12 cellular contexts compared by ENCODE assay signal in genomic region chr9:72509053-72509452, GRCh38. TPM values are rescaled to one million over a fixed set of nuclear protein-coding genes. Genes with fewer than 3 reads are reported as not detected.
DNase-seq lines count a peak whose midpoint lies in the region; ATAC-seq, FAIRE-seq and TF ChIP-seq lines count a peak whose summit lies in the region.
"Had no signal": no experiment of that assay in that cellular context is flagged by ENCODE, and none has a peak within 500 bp of the region (broad histone marks: within the 10 kb centered on the region; RNA-seq: fewer than 3 reads in every experiment).

No MANE protein-coding gene starts in this region.

- no peaks in the 10 kb centered on the region for H3K4me1 ChIP-seq in mucosa of descending colon (ENCODE audit: low read depth)
- H3K4me1 ChIP-seq: colonic mucosa had no signal

- TF ChIP-seq POLR2A in GM12891 (IDR thresholded peaks at IDR 0.05; ENCODE audit: low read depth, low read length): no peak

- H3K36me3 ChIP-seq in brain microvascular endothelial cell (replicated peaks) (no peaks in the 10 kb centered on the region), mucosa of descending colon (ENCODE audit: low read depth) (no peaks in the 10 kb centered on the region)
- H3K36me3 ChIP-seq: colonic mucosa, HAP-1, suprapubic skin had no signal

- no peak overlapping the region for H3K4me3 Mint-ChIP-seq in activated CD4-positive, alpha-beta T cell treated with anti-CD3 and anti-CD28 coated beads for 36 hours
- no peak overlapping the region for H3K4me3 Mint-ChIP-seq in stimulated activated naive B cell treated with anti-CD40 and anti-IgM and Interleukin-4, amounts not matched to agents 10 μg/mL and 1 μg/mL and 100 μg/mL, for 72 hours

- H3K4me3 ChIP-seq in brain microvascular endothelial cell (ENCODE audit: low read depth, low read length): no peak overlapping the region
- H3K4me3 ChIP-seq in mucosa of descending colon: no peak overlapping the region
- H3K4me3 ChIP-seq: colonic mucosa, HAP-1, suprapubic skin had no signal

- H3K27me3 ChIP-seq in brain microvascular endothelial cell (replicated peaks): no peaks in the 10 kb centered on the region
- H3K27me3 ChIP-seq: colonic mucosa, suprapubic skin had no signal

- peaks cover 17% of the 10 kb centered on the region for H3K4me1 Mint-ChIP-seq in activated CD4-positive, alpha-beta T cell treated with anti-CD3 and anti-CD28 coated beads for 36 hours
- no peaks in the 10 kb centered on the region for H3K4me1 Mint-ChIP-seq in stimulated activated naive B cell treated with anti-CD40 and anti-IgM and Interleukin-4, amounts not matched to agents 10 μg/mL and 1 μg/mL and 100 μg/mL, for 72 hours

- H3K9me3 ChIP-seq in mucosa of descending colon: no peaks in the 10 kb centered on the region
- H3K9me3 ChIP-seq: colonic mucosa, HAP-1, suprapubic skin had no signal

- POLR2A ChIA-PET in activated CD4-positive, alpha-beta T cell treated with anti-CD3 and anti-CD28 coated beads for 36 hours (lab: Charles Lee): interaction anchor here (0.7 kb wide), 1 partner anchor 144 kb away, joined by 3 read pairs; the partner anchor contains the start of gene ZFAND5

- H3K36me3 Mint-ChIP-seq in activated CD4-positive, alpha-beta T cell treated with anti-CD3 and anti-CD28 coated beads for 36 hours (ENCODE audit: low read depth): no peaks in the 10 kb centered on the region
- no peaks in the 10 kb centered on the region for H3K36me3 Mint-ChIP-seq in stimulated activated naive B cell treated with anti-CD40 and anti-IgM and Interleukin-4, amounts not matched to agents 10 μg/mL and 1 μg/mL and 100 μg/mL, for 72 hours

- TF ChIP-seq CTCF in brain microvascular endothelial cell (IDR thresholded peaks at IDR 0.05; ENCODE audit: low read depth, low read length, missing control alignments): no peak
- TF ChIP-seq CTCF in mucosa of descending colon (IDR thresholded peaks at IDR 0.05): no peak

- CTCF ChIA-PET in activated CD4-positive, alpha-beta T cell treated with anti-CD3 and anti-CD28 coated beads for 36 hours (lab: Charles Lee): interaction anchor here (0.6 to 0.9 kb wide), 2 partner anchors 81 to 236 kb away, joined by 3 read pairs; no protein-coding TSS in a partner anchor

- H3K27me3 Mint-ChIP-seq in activated CD4-positive, alpha-beta T cell treated with anti-CD3 and anti-CD28 coated beads for 36 hours: no peaks in the 10 kb centered on the region
- H3K27me3 Mint-ChIP-seq in stimulated activated naive B cell treated with anti-CD40 and anti-IgM and Interleukin-4, amounts not matched to agents 10 μg/mL and 1 μg/mL and 100 μg/mL, for 72 hours: no peaks in the 10 kb centered on the region

- no peak for DNase-seq in activated CD4-positive, alpha-beta T cell treated with anti-CD3 and anti-CD28 coated beads for 36 hours
- DNase-seq in activated CD4-positive, alpha-beta T cell treated with anti-CD3 and anti-CD28 coated beads, Interleukin-2, amount 50 U/mL, for 1 hour: no peak
- no peak for DNase-seq in brain microvascular endothelial cell
- DNase-seq in renal cortical epithelial cell (ENCODE audit: low read depth): peak; percentile 63
- no peak for DNase-seq in stimulated activated naive B cell treated with anti-CD40 and anti-IgM and Interleukin-4, amounts not matched to agents 10 μg/mL and 1 μg/mL and 100 μg/mL, for 72 hours
- no peak for DNase-seq in GM12891 (ENCODE audit: insufficient read length, low spot score)
- DNase-seq in mucosa of descending colon: no peak
- DNase-seq: colonic mucosa had no signal

- FAIRE-seq in GM12891 (lab: Jason Lieb, UNC): no peak
- FAIRE-seq: A204.1 had no signal

- H3K27ac Mint-ChIP-seq in activated CD4-positive, alpha-beta T cell treated with anti-CD3 and anti-CD28 coated beads for 36 hours: peak overlapping the region; percentile 87
- no peak overlapping the region for H3K27ac Mint-ChIP-seq in stimulated activated naive B cell treated with anti-CD40 and anti-IgM and Interleukin-4, amounts not matched to agents 10 μg/mL and 1 μg/mL and 100 μg/mL, for 72 hours

- intact Hi-C loops in activated CD4-positive, alpha-beta T cell treated with anti-CD3 and anti-CD28 coated beads for 36 hours (cut with DNase I, micrococcal nuclease): loop anchor here (1.0 to 5.0 kb wide), 3 partner anchors 18 to 48 kb away; no protein-coding TSS in a partner anchor
- intact Hi-C loops in mucosa of descending colon (cut with DNase I, micrococcal nuclease): no loop called here

- peak; percentile 62 for ATAC-seq in activated CD4-positive, alpha-beta T cell treated with anti-CD3 and anti-CD28 coated beads for 36 hours
- ATAC-seq in HG03342 (IDR thresholded peaks at IDR 0.05; ENCODE audit: unreplicated experiment) (peak; percentile 22), mucosa of descending colon (no peak)
- ATAC-seq in stimulated activated naive B cell treated with anti-CD40 and anti-IgM and Interleukin-4, amounts not matched to agents 10 μg/mL and 1 μg/mL and 100 μg/mL, for 72 hours (replicated peaks): no peak

- in situ Hi-C loops in brain microvascular endothelial cell (cut with HindIII; ENCODE audit: low pct_ligation_motif_present, low sequenced_read_pairs): no loop called here

- no peaks in the 10 kb centered on the region for H3K9me3 Mint-ChIP-seq in activated CD4-positive, alpha-beta T cell treated with anti-CD3 and anti-CD28 coated beads for 36 hours (ENCODE audit: low read depth)
- H3K9me3 Mint-ChIP-seq in stimulated activated naive B cell treated with anti-CD40 and anti-IgM and Interleukin-4, amounts not matched to agents 10 μg/mL and 1 μg/mL and 100 μg/mL, for 72 hours: no peaks in the 10 kb centered on the region

- peak overlapping the region; percentile 74 for H3K27ac ChIP-seq in brain microvascular endothelial cell
- H3K27ac ChIP-seq: colonic mucosa, suprapubic skin had no signal

TF ChIP-seq in GM12891, 5 proteins besides CTCF, POLR2A, EP300 and RAD21:
- TF ChIP-seq POLR2AphosphoS5 (IDR thresholded peaks at IDR 0.05; ENCODE audit: low read depth, low read length) (no peak), PAX5 (IDR thresholded peaks at IDR 0.05; ENCODE audit: insufficient read depth, low read length, severe bottlenecking) (no peak), POU2F2 (IDR thresholded peaks at IDR 0.05; ENCODE audit: low read depth, low read length) (no peak), SPI1 (IDR thresholded peaks at IDR 0.05; ENCODE audit: low read depth, low read length) (no peak), TAF1 (IDR thresholded peaks at IDR 0.05; ENCODE audit: low read depth, low read length) (no peak)

RNA-seq across cellular contexts. Expression of gene TMC1, which starts 12.4 kb away (rescaled TPM):
- not detected for total RNA-seq in activated CD4-positive, alpha-beta T cell treated with anti-CD3 and anti-CD28 coated beads for 36 hours
- total RNA-seq in renal cortical epithelial cell (0.15 TPM in 1 of 2 replicates, not detected in the other), mucosa of descending colon (under 1 TPM; 0.17 to 0.77 (median 0.19) TPM)
- polyA plus RNA-seq in GM12891 (2012; ENCODE audit: low read depth, missing spikeins): 0.18 TPM
- total RNA-seq: suprapubic skin had no signal

Comparison
In these comparisons a context has a peak if more than half of its experiments do, and no peak if none do; other contexts are left out.
1. ATAC-seq: peak in activated CD4-positive, alpha-beta T cell treated with anti-CD3 and anti-CD28 coated beads for 36 hours (single experiment) and HG03342 (single experiment); none in stimulated activated naive B cell treated with anti-CD40 and anti-IgM and Interleukin-4, amounts not matched to agents 10 μg/mL and 1 μg/mL and 100 μg/mL, for 72 hours (0 of 2) and mucosa of descending colon (single experiment).
2. intact Hi-C loops: an anchor here in activated CD4-positive, alpha-beta T cell treated with anti-CD3 and anti-CD28 coated beads for 36 hours (1.0 to 5.0 kb wide); none called in mucosa of descending colon.